8 cellular contexts compared by ENCODE assay signal in genomic region chr11:118608268-118609214, GRCh38. TPM values are rescaled to one million over a fixed set of nuclear protein-coding genes. Genes with fewer than 3 reads are reported as not detected.
DNase-seq lines count a peak whose midpoint lies in the region; ATAC-seq lines count a peak whose summit lies in the region.

No MANE protein-coding gene starts in this region.

- DNase-seq in NCI-H146 (lab: John Stamatoyannopoulos, UW) (peak; percentile 45), NCI-H146 treated with DMSO at 0.1 percent for 48 hours (lab: John Stamatoyannopoulos, UW; ENCODE audit: unreplicated experiment) (no peak), T-helper 9 cell (peak; percentile 87), anterior cingulate cortex (lab: John Stamatoyannopoulos, UW) (peak in 44 of 58 donors; percentile 31 to 87 (median 51)), hypothalamus (lab: John Stamatoyannopoulos, UW) (peak in 39 of 51 donors; percentile 33 to 87 (median 67)), sciatic nerve (ENCODE audit: low spot score) (peak; percentile 88)

- intact Hi-C loops in sciatic nerve (cut with DNase I) = no loop called here

- ATAC-seq in sciatic nerve (peak; percentile 55), GM21717 (IDR thresholded peaks at IDR 0.05; ENCODE audit: unreplicated experiment) (no peak), GM19328 (IDR thresholded peaks at IDR 0.05; ENCODE audit: unreplicated experiment) (no peak)

RNA-seq across cellular contexts. Expression of gene PHLDB1, which starts 1.1 kb away (rescaled TPM):
- total RNA-seq in sciatic nerve = 419 TPM

RNA-seq across cellular contexts. Expression of gene ARCN1, which starts 36.3 kb away (rescaled TPM):
- total RNA-seq in sciatic nerve = 135 TPM

RNA-seq across cellular contexts. Expression of gene IFT46, which starts 42.8 kb away (rescaled TPM):
- total RNA-seq in sciatic nerve = 22.2 TPM
